In the genomic region with DNA sequence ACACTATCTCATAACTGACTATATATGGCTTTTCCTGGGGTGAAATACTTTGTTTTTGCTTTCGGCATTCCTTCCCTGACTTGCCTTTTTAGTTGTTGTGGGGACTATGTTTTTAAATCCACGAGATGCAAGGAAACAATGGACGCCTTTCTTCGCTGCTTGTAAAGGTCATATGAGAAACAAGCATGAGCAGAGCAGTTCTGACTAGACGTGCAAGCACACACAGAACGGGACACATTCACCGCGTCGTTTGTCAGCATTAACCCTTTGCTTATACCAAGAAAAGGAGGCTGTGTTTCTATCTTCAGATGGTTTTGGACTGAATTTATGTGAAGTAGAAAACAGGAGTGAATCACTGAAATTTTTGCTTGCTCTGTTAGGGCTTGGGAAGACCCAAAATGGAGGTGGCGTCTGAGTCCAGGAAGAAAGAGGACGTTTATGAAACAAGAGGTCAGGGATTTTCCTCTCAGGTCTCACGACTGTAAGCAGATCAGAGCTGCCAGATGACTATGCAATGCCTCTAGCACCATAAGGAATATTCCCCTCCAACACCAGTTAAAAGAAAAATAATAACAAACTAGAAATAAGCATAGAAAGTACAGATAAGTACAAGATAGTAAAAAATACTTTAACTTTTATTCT, we compare ENCODE assay signal across 1 cellular context.
TF ChIP-seq lines count a peak whose summit lies in the region.

No MANE protein-coding gene starts in this region.

TF ChIP-seq in endothelial cell of umbilical vein, 7 proteins besides CTCF, POLR2A, EP300 and RAD21:
- TF ChIP-seq EZH2 (IDR thresholded peaks at IDR 0.05; ENCODE audit: borderline replicate concordance, low read depth, low read length, severe bottlenecking) (no peak), MYC (IDR thresholded peaks at IDR 0.05; ENCODE audit: low read depth, low read length) (no peak), FOS (IDR thresholded peaks at IDR 0.05; ENCODE audit: borderline replicate concordance, insufficient read depth, low read length) (no peak), GATA2 (IDR thresholded peaks at IDR 0.05; ENCODE audit: insufficient read depth, insufficient read length, low read depth, low read length) (no peak), JUN (IDR thresholded peaks at IDR 0.05; ENCODE audit: borderline replicate concordance, insufficient read depth, insufficient read length, low read depth) (no peak), POLR2AphosphoS5 (IDR thresholded peaks at IDR 0.05; ENCODE audit: insufficient read depth, low read depth, low read length) (no peak)
- TF ChIP-seq, protein P1, sequence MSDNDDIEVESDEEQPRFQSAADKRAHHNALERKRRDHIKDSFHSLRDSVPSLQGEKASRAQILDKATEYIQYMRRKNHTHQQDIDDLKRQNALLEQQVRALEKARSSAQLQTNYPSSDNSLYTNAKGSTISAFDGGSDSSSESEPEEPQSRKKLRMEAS (IDR thresholded peaks at IDR 0.05; ENCODE audit: insufficient read depth, insufficient read length), result no peak
